ENCODE assay signal across 23 cellular contexts in the genomic region with DNA sequence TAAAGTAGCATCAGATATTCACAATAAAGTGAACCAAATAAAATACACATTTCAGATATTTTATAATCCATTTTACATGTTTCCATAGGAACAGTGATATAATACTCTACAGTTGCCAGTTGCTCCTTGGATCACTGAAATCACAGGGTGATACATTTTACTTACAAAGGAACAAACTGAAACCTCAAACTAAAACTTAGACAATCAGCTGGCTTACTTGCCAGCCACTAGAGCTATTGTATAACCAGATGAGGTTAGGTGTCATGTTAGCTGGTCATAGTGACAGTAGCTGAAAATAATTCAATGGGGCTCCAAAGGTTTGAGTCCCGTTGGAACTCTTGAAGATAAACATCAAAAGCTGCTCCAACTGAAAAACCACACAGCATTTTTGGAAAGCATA.
"Had no signal": no experiment of that assay in that cellular context is flagged by ENCODE, and none has a peak within 500 bp of the region (broad histone marks: within the 10 kb centered on the region; RNA-seq: fewer than 3 reads in every experiment).

No MANE protein-coding gene starts in this region.

- H3K36me3 ChIP-seq: colonic mucosa, right atrium auricular region, transverse colon, vagina had no signal

- H3K9me3 ChIP-seq: body of pancreas, colonic mucosa, right atrium auricular region, transverse colon, vagina had no signal

- H3K9me3 Mint-ChIP-seq: activated CD4-positive, alpha-beta T cell treated with anti-CD3 and anti-CD28 coated beads, Interleukin-2, amount 10 ng/mL, durations not matched to agents 24 days and 14 days had no signal

- H3K27ac ChIP-seq: body of pancreas, colonic mucosa, right atrium auricular region, transverse colon, vagina had no signal

- H3K4me3 ChIP-seq: body of pancreas, colonic mucosa, right atrium auricular region, transverse colon, vagina had no signal

- H3K36me3 Mint-ChIP-seq: activated naive CD8-positive, alpha-beta T cell; natural killer cell treated with Interleukin-12 subunit alpha and Interleukin-12 subunit beta and Interleukin-15 and Interleukin-18, amount 100 ng/mL, for 72 hours had no signal

- H3K27me3 ChIP-seq: body of pancreas, colonic mucosa, right atrium auricular region, transverse colon, vagina had no signal

- H3K4me3 Mint-ChIP-seq: activated CD4-positive, alpha-beta T cell treated with anti-CD3 and anti-CD28 coated beads, Interleukin-2, amount 10 ng/mL, durations not matched to agents 24 days and 14 days; activated CD8-positive, alpha-beta T cell treated with anti-CD3 and anti-CD28 coated beads, Interleukin-2, amount 10 ng/mL, durations not matched to agents 7 days and 5 days; activated naive CD8-positive, alpha-beta T cell; natural killer cell treated with Interleukin-12 subunit alpha and Interleukin-12 subunit beta and Interleukin-15 and Interleukin-18, amount 100 ng/mL, for 72 hours had no signal

- ATAC-seq: activated CD8-positive, alpha-beta T cell treated with anti-CD3 and anti-CD28 coated beads, Interleukin-2, amount 10 ng/mL, durations not matched to agents 7 days and 5 days; body of pancreas; esophagus mucosa; left ventricle myocardium superior; natural killer cell treated with Interleukin-12 subunit alpha and Interleukin-12 subunit beta and Interleukin-15 and Interleukin-18, amount 100 ng/mL, for 72 hours had no signal

- H3K27ac Mint-ChIP-seq: activated CD4-positive, alpha-beta T cell treated with anti-CD3 and anti-CD28 coated beads, Interleukin-2, amount 10 ng/mL, durations not matched to agents 24 days and 14 days; activated CD8-positive, alpha-beta T cell treated with anti-CD3 and anti-CD28 coated beads, Interleukin-2, amount 10 ng/mL, durations not matched to agents 7 days and 5 days; activated naive CD8-positive, alpha-beta T cell; natural killer cell treated with Interleukin-12 subunit alpha and Interleukin-12 subunit beta and Interleukin-15 and Interleukin-18, amount 100 ng/mL, for 72 hours had no signal

- H3K4me1 Mint-ChIP-seq: activated CD4-positive, alpha-beta T cell treated with anti-CD3 and anti-CD28 coated beads, Interleukin-2, amount 10 ng/mL, durations not matched to agents 24 days and 14 days had no signal

- DNase-seq: activated CD4-positive, alpha-beta T cell treated with anti-CD3 and anti-CD28 coated beads, Interleukin-2, amount 10 ng/mL, durations not matched to agents 24 days and 14 days; activated CD4-positive, CD25-positive, alpha-beta regulatory T cell; activated CD8-positive, alpha-beta memory T cell treated with anti-CD3 and anti-CD28 coated beads, Interleukin-2, amount 50 U/mL, for 4 hours; activated CD8-positive, alpha-beta T cell treated with anti-CD3 and anti-CD28 coated beads, Interleukin-2, amount 10 ng/mL, durations not matched to agents 7 days and 5 days; activated effector memory CD4-positive, alpha-beta T cell treated with anti-CD3 and anti-CD28 coated beads, Interleukin-2, amount 50 U/mL, for 16 hours; activated T-cell treated with anti-CD3 and anti-CD28 coated beads, Interleukin-2, amount 50 U/mL, for 48 hours; amygdala; body of pancreas; central memory CD4-positive, alpha-beta T cell; colonic mucosa; hippocampal formation; left ventricle myocardium superior; mesenchymal stem cell; occipital lobe; small intestine; stimulated activated CD4-positive, alpha-beta T cell treated with anti-CD3 and anti-CD28 coated beads, Interleukin-4, amount 100 ng/mL, for 24 hours; stimulated activated naive CD4-positive, alpha-beta T cell treated with Interleukin-2 at 50 U/mL for 16 hours; transverse colon had no signal

- H3K27me3 Mint-ChIP-seq: activated CD4-positive, alpha-beta T cell treated with anti-CD3 and anti-CD28 coated beads, Interleukin-2, amount 10 ng/mL, durations not matched to agents 24 days and 14 days had no signal

- H3K4me1 ChIP-seq: body of pancreas, colonic mucosa, right atrium auricular region, transverse colon, vagina had no signal
